In the genomic region with DNA sequence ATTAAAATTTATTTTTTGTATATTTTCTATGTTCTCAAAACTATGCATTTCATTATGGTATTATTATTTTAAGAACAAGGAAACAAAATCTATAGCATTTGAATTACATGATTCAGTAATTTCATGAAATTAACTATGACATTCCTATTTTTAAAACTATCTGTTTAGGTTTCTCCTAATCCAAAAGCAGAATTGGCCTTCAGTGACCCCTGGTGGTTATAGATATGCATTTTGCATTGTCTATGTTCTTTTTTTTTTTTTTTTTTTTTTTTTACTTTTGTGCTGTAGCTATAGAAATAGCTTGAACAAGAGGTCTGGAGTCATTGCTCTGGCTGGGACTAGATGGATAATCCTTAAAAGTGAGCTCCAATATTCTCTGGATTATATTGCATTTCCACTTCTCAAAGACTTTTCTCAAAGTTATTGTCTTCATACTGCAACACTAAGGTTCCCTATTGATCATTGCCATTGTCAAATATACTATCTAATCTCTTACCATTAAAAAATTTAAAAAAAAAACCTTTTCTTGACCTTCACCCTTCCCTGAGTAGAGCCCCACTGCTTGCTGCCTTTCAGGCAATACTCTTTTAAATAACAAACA, we compare ENCODE assay signal across 8 cellular contexts. TPM values are rescaled to one million over a fixed set of nuclear protein-coding genes. Genes with fewer than 3 reads are reported as not detected.
A peak's percentile ranks its signal among the peaks of the same experiment; 100 is the strongest.
DNase-seq lines count a peak whose midpoint lies in the region; ATAC-seq and TF ChIP-seq lines count a peak whose summit lies in the region.

No MANE protein-coding gene starts in this region.

- BruUV-seq in HCT116 (replicated peaks; lab: Mats Ljungman, UMichigan) = no TSS peak
- BruUV-seq in PC-3 (replicated peaks; lab: Mats Ljungman, UMichigan) = no TSS peak

- H3K9me2 ChIP-seq in HCT116 (ENCODE audit: insufficient read depth) (no peaks in the 10 kb centered on the region), PC-3 (replicated peaks; ENCODE audit: low read length) (no peaks in the 10 kb centered on the region)

- H3K4me2 ChIP-seq in HCT116 (ENCODE audit: low read length) (no peak overlapping the region), PC-3 (ENCODE audit: low read length) (no peak overlapping the region)

- H4K20me1 ChIP-seq in HCT116 (ENCODE audit: insufficient read depth) (no peaks in the 10 kb centered on the region), PC-3 (ENCODE audit: low read length) (no peaks in the 10 kb centered on the region)

- TF ChIP-seq POLR2A in HCT116 (IDR thresholded peaks at IDR 0.05; ENCODE audit: borderline replicate concordance, extremely low read depth, insufficient read depth, insufficient read length) (no peak), spleen (IDR thresholded peaks at IDR 0.05) (no peak), testis (IDR thresholded peaks at IDR 0.05) (no peak)

- no peak; the same call in 1 of the 2 replicates for ATAC-seq in HCT116
- ATAC-seq in PC-3 = no peak
- ATAC-seq in HG02884 (IDR thresholded peaks at IDR 0.05; ENCODE audit: unreplicated experiment) = no peak

- H3K27ac ChIP-seq in HCT116 (ENCODE audit: low read depth, low read length) (no peak overlapping the region), PC-3 (ENCODE audit: low read length) (no peak overlapping the region), spleen (no peak overlapping the region), testis (no peak overlapping the region)

- H3K79me2 ChIP-seq in HCT116 (ENCODE audit: insufficient read depth, low read length) (no peaks in the 10 kb centered on the region), PC-3 (ENCODE audit: low read length) (no peaks in the 10 kb centered on the region)

- H3K9ac ChIP-seq in HCT116 (ENCODE audit: low read length) (no peak overlapping the region), PC-3 (ENCODE audit: low read length) (no peak overlapping the region)

- H3K4me3 ChIP-seq in HCT116 (replicated peaks in 1 of 2; ENCODE audit: low read depth in 1 of 2, low read length in 2 of 2) = no peak overlapping the region
- no peak overlapping the region for H3K4me3 ChIP-seq in PC-3 (ENCODE audit: low read length)
- no peak overlapping the region for H3K4me3 ChIP-seq in epithelial cell of proximal tubule (ENCODE audit: low read depth, low read length)
- no peak overlapping the region for H3K4me3 ChIP-seq in spleen
- no peak overlapping the region for H3K4me3 ChIP-seq in testis

- H3K4me1 ChIP-seq in HCT116 (ENCODE audit: control insufficient read depth in 1 of 2, insufficient read depth in 2 of 2, low read length in 2 of 2) (no peaks in the 10 kb centered on the region), PC-3 (ENCODE audit: insufficient read depth, low read length) (no peaks in the 10 kb centered on the region), spleen (no peaks in the 10 kb centered on the region), testis (no peaks in the 10 kb centered on the region)

- no peaks in the 10 kb centered on the region; a peak in 1 of 4 replicates for H3K9me3 ChIP-seq in HCT116 (ENCODE audit: control insufficient read depth in 1 of 2, insufficient read depth in 1 of 2, low read depth in 1 of 2, low read length in 2 of 2)
- no peaks in the 10 kb centered on the region for H3K9me3 ChIP-seq in PC-3 (ENCODE audit: low read length)
- peaks cover 0 to 38% (median 23%) of the 10 kb centered on the region in 8 donors for H3K9me3 ChIP-seq in spleen
- H3K9me3 ChIP-seq in testis = no peaks in the 10 kb centered on the region

- TF ChIP-seq RAD21 in HCT116 (IDR thresholded peaks at IDR 0.05; ENCODE audit: low read depth) = peak; percentile 57

- CTCF ChIA-PET in HCT116 (lab: Charles Lee) = interaction anchor here (0.6 to 1.9 kb wide), 17 partner anchors 13 to 1065 kb away, joined by 3 to 32 read pairs (median 5); a partner anchor contains a TSS
- CTCF ChIA-PET in PC-3 (lab: Charles Lee) = interaction anchor here (0.6 to 1.3 kb wide), 8 partner anchors 15 to 1472 kb away, joined by 3 to 22 read pairs (median 8); no protein-coding TSS in a partner anchor

- no peaks in the 10 kb centered on the region for H3F3A ChIP-seq in PC-3 (ENCODE audit: low read length, unreplicated experiment)

- POLR2A ChIA-PET in HCT116 (lab: Charles Lee) (interaction anchor here (1.6 kb wide), 1 partner anchor 16 kb away, joined by 4 read pairs; a partner anchor contains a TSS), PC-3 (lab: Charles Lee; ENCODE audit: unreplicated experiment) (interaction anchor here (0.6 kb wide), 1 partner anchor 15 kb away, joined by 3 read pairs; no protein-coding TSS in a partner anchor)

- H3K27me3 ChIP-seq in HCT116 (ENCODE audit: insufficient read depth, low read length) = no peaks in the 10 kb centered on the region
- no peaks in the 10 kb centered on the region for H3K27me3 ChIP-seq in PC-3 (ENCODE audit: low read length)
- H3K27me3 ChIP-seq in spleen (replicated peaks in 1 of 7) = no peaks in the 10 kb centered on the region
- no peaks in the 10 kb centered on the region for H3K27me3 ChIP-seq in testis

- H2AFZ ChIP-seq in HCT116 (ENCODE audit: low read depth, low read length, poor library complexity, severe bottlenecking) (no peak overlapping the region), PC-3 (ENCODE audit: low read length) (no peak overlapping the region)

- H3K36me3 ChIP-seq in HCT116 (ENCODE audit: control insufficient read depth in 1 of 2, insufficient read depth in 2 of 2, low read length in 2 of 2) (no peaks in the 10 kb centered on the region), PC-3 (ENCODE audit: low read depth, low read length) (no peaks in the 10 kb centered on the region), spleen (no peaks in the 10 kb centered on the region), testis (ENCODE audit: low read depth, missing control alignments) (no peaks in the 10 kb centered on the region)

- intact Hi-C loops in HCT116 (cut with micrococcal nuclease) = loop anchor here (2.0 to 5.0 kb wide), 2 partner anchors 36 to 124 kb away; no protein-coding TSS in a partner anchor
- intact Hi-C loops in PC-3 (cut with micrococcal nuclease) = loop anchor here (1.0 kb wide), 4 partner anchors 37 to 173 kb away; no protein-coding TSS in a partner anchor
- intact Hi-C loops in spleen (cut with DNase I; ENCODE audit: low total_unique reads) = no loop called here
- intact Hi-C loops in testis (cut with DNase I; ENCODE audit: low total_unique reads) = no loop called here

- DNase-seq in COLO668 (lab: John Stamatoyannopoulos, UW; ENCODE audit: unreplicated experiment) = peak; percentile 52
- DNase-seq in HCT116 (ENCODE audit: low read depth, low spot score) = peak; percentile 28
- DNase-seq in PC-3 = peak; percentile 64
- no peak for DNase-seq in epithelial cell of proximal tubule (ENCODE audit: low read depth)
- no peak for DNase-seq in spleen
- DNase-seq in testis = no peak
- no peak for DNase-seq in NK-92 (lab: John Stamatoyannopoulos, UW; ENCODE audit: unreplicated experiment)

- RAD21 ChIA-PET in HCT116 (lab: Charles Lee; ENCODE audit: low non-redundant PET in 1 of 2, low total read pairs in 2 of 2, uncharacterized antibody in 2 of 2, unreplicated experiment in 2 of 2) = interaction anchor here (0.6 to 1.6 kb wide), 6 partner anchors 16 to 340 kb away, joined by 3 to 5 read pairs (median 3); a partner anchor contains a TSS

- peak; percentile 59 to 74 (median 64); a peak in 5 of 6 replicates for TF ChIP-seq CTCF in HCT116 (IDR thresholded peaks at IDR 0.05 in 2 of 3, conservative IDR thresholded peaks at IDR 0.05 in 1 of 3; ENCODE audit: borderline replicate concordance in 1 of 3, insufficient read depth in 1 of 3, low read depth in 2 of 3, low read length in 2 of 3)
- peak; percentile 61 for TF ChIP-seq CTCF in PC-3 (conservative IDR thresholded peaks at IDR 0.05; ENCODE audit: low read depth, low read length)
- peak; percentile 67 for TF ChIP-seq CTCF in epithelial cell of proximal tubule (conservative IDR thresholded peaks at IDR 0.05; ENCODE audit: low read depth, low read length)
- TF ChIP-seq CTCF in spleen (IDR thresholded peaks at IDR 0.05 in 8 of 11, conservative IDR thresholded peaks at IDR 0.05 in 3 of 11) = peak in 8 of 11 experiments; percentile 25 to 58 (median 44)
- TF ChIP-seq CTCF in testis (IDR thresholded peaks at IDR 0.05) = peak in 1 of 3 experiments; percentile 37

TF ChIP-seq in HCT116, 20 proteins besides CTCF, POLR2A, EP300 and RAD21 (continues in another document):
- TF ChIP-seq, protein P1, sequence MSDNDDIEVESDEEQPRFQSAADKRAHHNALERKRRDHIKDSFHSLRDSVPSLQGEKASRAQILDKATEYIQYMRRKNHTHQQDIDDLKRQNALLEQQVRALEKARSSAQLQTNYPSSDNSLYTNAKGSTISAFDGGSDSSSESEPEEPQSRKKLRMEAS (IDR thresholded peaks at IDR 0.05) = no peak
- TF ChIP-seq FOSL1 (IDR thresholded peaks at IDR 0.05; ENCODE audit: low read depth) = no peak
- TF ChIP-seq CBX3 (IDR thresholded peaks at IDR 0.05; ENCODE audit: low read depth) = no peak
- TF ChIP-seq EGR1 (IDR thresholded peaks at IDR 0.05; ENCODE audit: low read depth) = no peak
- TF ChIP-seq SP1 (IDR thresholded peaks at IDR 0.05; ENCODE audit: low read depth) = no peak
- TF ChIP-seq ZNF274 (IDR thresholded peaks at IDR 0.05; ENCODE audit: low read depth, low read length) = no peak
- no peak for TF ChIP-seq EZH2 (IDR thresholded peaks at IDR 0.05)
- no peak for TF ChIP-seq SIN3A (IDR thresholded peaks at IDR 0.05; ENCODE audit: low read depth)
- TF ChIP-seq CEBPB (IDR thresholded peaks at IDR 0.05; ENCODE audit: low read depth) = no peak
- TF ChIP-seq EZH2phosphoT487 (IDR thresholded peaks at IDR 0.05; ENCODE audit: borderline replicate concordance) = no peak
- no peak for TF ChIP-seq POLR2AphosphoS5 (IDR thresholded peaks at IDR 0.05; ENCODE audit: low read depth, low read length)
- TF ChIP-seq SRF (IDR thresholded peaks at IDR 0.05; ENCODE audit: low read depth) = no peak

RNA-seq across cellular contexts. Expression of a gene that starts 15.9 kb away (rescaled TPM):
- total RNA-seq in HCT116 (2021; ENCODE audit: unreplicated experiment) (28.5 TPM), PC-3 (2014; rRNA removed) (17.8 and 20.5 TPM in 2 replicates), epithelial cell of proximal tubule (21.4 and 24.9 TPM in 2 replicates), spleen (10 to 100 TPM; 43.2 to 56.8 (median 47.3) TPM), testis (10 to 100 TPM; 26.0 to 39.4 TPM)
- 8.0 and 8.1 TPM in 2 replicates for polyA plus RNA-seq in HCT116 (2012)
- polyA plus RNA-seq in spleen (1 to 10 TPM; 5.0 to 8.4 (median 6.0) TPM), testis (ENCODE audit: insufficient read depth, low read depth, low replicate concordance) (18.2 TPM)

RNA-seq across cellular contexts. Expression of a gene that starts 16.6 kb away (rescaled TPM):
- total RNA-seq in HCT116 (2021; ENCODE audit: unreplicated experiment) (0.17 TPM), PC-3 (2014; rRNA removed) (1.8 and 3.5 TPM in 2 replicates), epithelial cell of proximal tubule (16.7 and 18.3 TPM in 2 replicates), spleen (1 to 10 TPM; 4.4 to 8.5 (median 5.9) TPM), testis (10 to 100 TPM; 54.7 to 63.7 TPM)
- 0.04 TPM in 1 of 2 replicates, not detected in the other for polyA plus RNA-seq in HCT116 (2012)
- polyA plus RNA-seq in spleen (1 to 10 TPM; 2.9 to 4.0 (median 3.5) TPM), testis (ENCODE audit: insufficient read depth, low read depth, low replicate concordance) (143 TPM)

Comparison
In these comparisons a context has a peak if more than half of its experiments do, and no peak if none do; other contexts are left out.
1. DNase-seq: peak in COLO668 (single experiment), HCT116 (single experiment) and PC-3 (single experiment); none in epithelial cell of proximal tubule (single experiment), spleen (single experiment), testis (single experiment) and NK-92 (single experiment).
2. intact Hi-C loops: an anchor here in HCT116 (2.0 to 5.0 kb wide) and PC-3 (1.0 kb wide); none called in spleen and testis.